ENCODE assay signal across 1 cellular context in genomic region chr1:65581120-65581519, GRCh38.
TF ChIP-seq lines count a peak whose summit lies in the region.

No MANE protein-coding gene starts in this region.

TF ChIP-seq in GM23338, 12 proteins besides CTCF, POLR2A, EP300 and RAD21 (continued from another document):
- no peak for TF ChIP-seq ZNF462 (CRISPR knock-in tag; IDR thresholded peaks at IDR 0.05)
- TF ChIP-seq STAT1 (IDR thresholded peaks at IDR 0.05; ENCODE audit: unreplicated experiment), result no peak
- no peak for TF ChIP-seq POLR2AphosphoS5 (IDR thresholded peaks at IDR 0.05; ENCODE audit: low read depth)
- no peak for TF ChIP-seq ZNF331 (CRISPR knock-in tag; IDR thresholded peaks at IDR 0.05; ENCODE audit: low read depth)
- no peak for TF ChIP-seq CREB1 (CRISPR knock-in tag; IDR thresholded peaks at IDR 0.05; ENCODE audit: low read depth)
- no peak for TF ChIP-seq ZNF114 (CRISPR knock-in tag; IDR thresholded peaks at IDR 0.05)
